Comparison of ENCODE assay signal across 21 cellular contexts in the genomic region with DNA sequence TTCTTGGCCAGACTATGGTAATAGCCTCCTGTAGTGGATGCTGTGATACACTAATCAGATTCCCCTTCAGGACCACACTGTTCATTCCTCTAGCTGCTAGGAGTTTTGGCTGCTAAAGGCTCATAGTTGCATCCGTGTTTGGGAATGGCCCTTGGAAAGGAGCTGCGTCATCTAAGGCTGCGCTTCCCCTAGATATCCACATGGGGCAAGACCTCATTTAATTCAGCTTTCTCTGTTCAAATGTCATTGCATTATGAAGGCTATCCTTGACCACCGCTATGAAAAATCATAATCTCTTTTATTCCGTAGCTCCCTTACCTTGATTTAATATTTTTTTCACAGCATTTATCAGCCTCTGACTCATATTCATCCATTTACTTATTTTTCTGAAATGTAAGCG.
A peak's percentile ranks its signal among the peaks of the same experiment; 100 is the strongest.
DNase-seq lines count a peak whose midpoint lies in the region; ATAC-seq, FAIRE-seq and TF ChIP-seq lines count a peak whose summit lies in the region.
"Had no signal": no experiment of that assay in that cellular context is flagged by ENCODE, and none has a peak within 500 bp of the region (broad histone marks: within the 10 kb centered on the region; RNA-seq: fewer than 3 reads in every experiment).

No MANE protein-coding gene starts in this region.

- TF ChIP-seq POLR2A in HCT116 (IDR thresholded peaks at IDR 0.05; ENCODE audit: borderline replicate concordance, extremely low read depth, insufficient read depth, insufficient read length) (no peak), endothelial cell of umbilical vein (IDR thresholded peaks at IDR 0.05; ENCODE audit: low read depth, low read length) (no peak), gastroesophageal sphincter (IDR thresholded peaks at IDR 0.05) (no peak)

- H4K20me1 ChIP-seq in HCT116 (ENCODE audit: insufficient read depth) (no peaks in the 10 kb centered on the region), endothelial cell of umbilical vein (replicated peaks; ENCODE audit: control insufficient read depth, extremely low read depth, insufficient read depth, low read length) (no peaks in the 10 kb centered on the region)

- RAD21 ChIA-PET in HCT116 (lab: Charles Lee; ENCODE audit: low non-redundant PET in 1 of 2, low total read pairs in 2 of 2, uncharacterized antibody in 2 of 2, unreplicated experiment in 2 of 2), result no interaction called here

- H3K27ac ChIP-seq in A673 (ENCODE audit: low read depth, low read length, poor library complexity, severe bottlenecking) (no peak overlapping the region), HCT116 (ENCODE audit: low read depth, low read length) (no peak overlapping the region), endothelial cell of umbilical vein (ENCODE audit: insufficient read depth, low read depth, low read length) (no peak overlapping the region), gastroesophageal sphincter (no peak overlapping the region)
- H3K27ac ChIP-seq: ascending aorta, RWPE1, vagina had no signal

- peak; percentile 63; the same call in 1 of the 2 replicates for ATAC-seq in HCT116
- no peak for ATAC-seq in GM21825 (IDR thresholded peaks at IDR 0.05; ENCODE audit: unreplicated experiment)
- ATAC-seq in gastroesophageal sphincter, result no peak
- ATAC-seq: effector memory CD8-positive, alpha-beta T cell; T-cell had no signal

- H3K9ac ChIP-seq in HCT116 (ENCODE audit: low read length), result no peak overlapping the region
- H3K9ac ChIP-seq in endothelial cell of umbilical vein (replicated peaks; ENCODE audit: extremely low read depth, insufficient read depth, low read length), result no peak overlapping the region

- H2AFZ ChIP-seq in HCT116 (ENCODE audit: low read depth, low read length, poor library complexity, severe bottlenecking) (no peak overlapping the region), endothelial cell of umbilical vein (ENCODE audit: low read depth, low read length) (no peak overlapping the region)

- DNase-seq in A673 (ENCODE audit: low spot score) (no peak), HCT116 (ENCODE audit: low read depth, low spot score) (no peak), RKO (ENCODE audit: low spot score) (peak; percentile 13), endothelial cell of umbilical vein (ENCODE audit: low read depth, low spot score) (no peak), NCI-H526 treated with DMSO at 0.1 percent for 48 hours (lab: John Stamatoyannopoulos, UW) (no peak), NOMO-1 treated with dmso at 0.1 percent for 144 hours (lab: John Stamatoyannopoulos, UW; ENCODE audit: unreplicated experiment) (no peak)
- DNase-seq: activated CD4-positive, alpha-beta T cell treated with anti-CD3 and anti-CD28 coated beads, Interleukin-2, amount 50 U/mL, for 48 hours; activated naive CD4-positive, alpha-beta T cell treated with anti-CD3 and anti-CD28 coated beads, Interleukin-2, amount 50 U/mL, for 16 hours; activated T-cell treated with anti-CD3 and anti-CD28 coated beads, Interleukin-2, amount 50 U/mL, for 24 hours; DMS 273 treated with DMSO at 0.1 percent for 48 hours; effector memory CD8-positive, alpha-beta T cell; NCI-H1417 treated with DMSO at 0.1 percent for 48 hours; occipital lobe; T-cell had no signal

- CTCF ChIA-PET in A673 (lab: Charles Lee) (no interaction called here), HCT116 (lab: Charles Lee) (no interaction called here), endothelial cell of umbilical vein (lab: Charles Lee) (interaction anchor here (1.1 to 2.5 kb wide), 2 partner anchors 14 to 264 kb away, joined by 3 to 5 read pairs; no protein-coding TSS in a partner anchor)

- no peak for TF ChIP-seq RAD21 in HCT116 (IDR thresholded peaks at IDR 0.05; ENCODE audit: low read depth)

- H3K27me3 ChIP-seq in A673 (replicated peaks; ENCODE audit: insufficient read depth, low read depth, low read length, poor library complexity) (no peaks in the 10 kb centered on the region), HCT116 (ENCODE audit: insufficient read depth, low read length) (peaks cover 20% of the 10 kb centered on the region; the same call in 1 of the 2 replicates), endothelial cell of umbilical vein (ENCODE audit: control insufficient read depth in 2 of 2, insufficient read depth in 2 of 2, low read length in 2 of 2) (peaks cover 0 to 2% of the 10 kb centered on the region in 2 experiments), gastroesophageal sphincter (no peaks in the 10 kb centered on the region)
- H3K27me3 ChIP-seq: ascending aorta, vagina had no signal

- peak; percentile 8 for FAIRE-seq in endothelial cell of umbilical vein (lab: Jason Lieb, UNC)
- FAIRE-seq: islet of Langerhans had no signal

- no peak overlapping the region for H3K4me2 ChIP-seq in HCT116 (ENCODE audit: low read length)
- H3K4me2 ChIP-seq in endothelial cell of umbilical vein (ENCODE audit: insufficient read depth, low read length), result no peak overlapping the region

- H3K9me1 ChIP-seq in endothelial cell of umbilical vein (replicated peaks; ENCODE audit: control insufficient read depth, extremely low read depth, insufficient read depth, low read length), result no peaks in the 10 kb centered on the region

- TF ChIP-seq CTCF in A673 (conservative IDR thresholded peaks at IDR 0.05; ENCODE audit: low read depth, low read length), result 0 out of 2 replicates have a peak, but pooled peaks have one; percentile 23
- peak in 2 of 3 experiments; percentile 23 to 27; a peak in 3 of 6 replicates for TF ChIP-seq CTCF in HCT116 (IDR thresholded peaks at IDR 0.05 in 2 of 3, conservative IDR thresholded peaks at IDR 0.05 in 1 of 3; ENCODE audit: borderline replicate concordance in 1 of 3, insufficient read depth in 1 of 3, low read depth in 2 of 3, low read length in 2 of 3)
- TF ChIP-seq CTCF in endothelial cell of umbilical vein (IDR thresholded peaks at IDR 0.05; ENCODE audit: extremely low read depth in 1 of 2, insufficient read depth in 1 of 2, low read depth in 1 of 2, low read length in 2 of 2), result no peak
- TF ChIP-seq CTCF in gastroesophageal sphincter (IDR thresholded peaks at IDR 0.05), result no peak

- no peaks in the 10 kb centered on the region for H3K36me3 ChIP-seq in A673 (ENCODE audit: insufficient read depth, low read length, poor library complexity, severe bottlenecking)
- no peaks in the 10 kb centered on the region for H3K36me3 ChIP-seq in HCT116 (ENCODE audit: control insufficient read depth in 1 of 2, insufficient read depth in 2 of 2, low read length in 2 of 2)
- no peaks in the 10 kb centered on the region for H3K36me3 ChIP-seq in endothelial cell of umbilical vein (ENCODE audit: control insufficient read depth in 2 of 2, extremely low read depth in 1 of 2, insufficient read depth in 2 of 2, low read length in 2 of 2)
- H3K36me3 ChIP-seq in gastroesophageal sphincter, result no peaks in the 10 kb centered on the region
- H3K36me3 ChIP-seq: ascending aorta, vagina had no signal

- TF ChIP-seq EP300 in gastroesophageal sphincter (IDR thresholded peaks at IDR 0.05), result no peak

- POLR2A ChIA-PET in A673 (lab: Charles Lee; ENCODE audit: low non-redundant PET) (interaction anchor here (0.6 kb wide), 1 partner anchor 1331 kb away, joined by 3 read pairs; no protein-coding TSS in a partner anchor), HCT116 (lab: Charles Lee) (no interaction called here), endothelial cell of umbilical vein (lab: Charles Lee) (no interaction called here)

- H3K79me2 ChIP-seq in HCT116 (ENCODE audit: insufficient read depth, low read length) (no peaks in the 10 kb centered on the region), endothelial cell of umbilical vein (ENCODE audit: control insufficient read depth, insufficient read depth, low read length) (no peaks in the 10 kb centered on the region)

- intact Hi-C loops in A673 (cut with micrococcal nuclease; ENCODE audit: unreplicated experiment) (no loop called here), HCT116 (cut with micrococcal nuclease) (no loop called here), endothelial cell of umbilical vein (cut with micrococcal nuclease) (no loop called here)

- H3K9me3 ChIP-seq in A673 (ENCODE audit: low read depth, low read length, poor library complexity, severe bottlenecking) (no peaks in the 10 kb centered on the region), HCT116 (ENCODE audit: control insufficient read depth in 1 of 2, insufficient read depth in 1 of 2, low read depth in 1 of 2, low read length in 2 of 2) (no peaks in the 10 kb centered on the region), endothelial cell of umbilical vein (replicated peaks; ENCODE audit: control insufficient read depth, insufficient read depth, low read length) (no peaks in the 10 kb centered on the region), gastroesophageal sphincter (no peaks in the 10 kb centered on the region)
- H3K9me3 ChIP-seq: ascending aorta, vagina had no signal

- BruUV-seq in A673 (replicated peaks; lab: Mats Ljungman, UMichigan) (no TSS peak), HCT116 (replicated peaks; lab: Mats Ljungman, UMichigan) (no TSS peak), endothelial cell of umbilical vein (replicated peaks; lab: Mats Ljungman, UMichigan) (no TSS peak)

- H3K4me3 ChIP-seq in A673 (ENCODE audit: low read depth, low read length, poor library complexity, severe bottlenecking) (no peak overlapping the region), HCT116 (replicated peaks in 1 of 2; ENCODE audit: low read depth in 1 of 2, low read length in 2 of 2) (no peak overlapping the region), endothelial cell of umbilical vein (replicated peaks in 1 of 3; ENCODE audit: insufficient read depth in 1 of 3, low read depth in 1 of 3, low read length in 3 of 3) (no peak overlapping the region), gastroesophageal sphincter (no peak overlapping the region)
- H3K4me3 ChIP-seq: ascending aorta, lung, vagina had no signal

- H3K4me1 ChIP-seq in A673 (ENCODE audit: insufficient read depth, low read length, poor library complexity, severe bottlenecking), result no peaks in the 10 kb centered on the region
- H3K4me1 ChIP-seq in HCT116 (ENCODE audit: control insufficient read depth in 1 of 2, insufficient read depth in 2 of 2, low read length in 2 of 2), result no peaks in the 10 kb centered on the region
- no peaks in the 10 kb centered on the region for H3K4me1 ChIP-seq in endothelial cell of umbilical vein (ENCODE audit: control insufficient read depth, extremely low read depth, insufficient read depth, low read length)
- H3K4me1 ChIP-seq in gastroesophageal sphincter, result no peaks in the 10 kb centered on the region
- H3K4me1 ChIP-seq: ascending aorta, vagina had no signal

- WGBS in gastroesophageal sphincter (ENCODE audit: low coverage in 1 of 2), 2 donors, result 87% methylated on average over 3 to 6 of the region's 6 CpGs

- dilution Hi-C loops in endothelial cell of umbilical vein (cut with MboI; ENCODE audit: extremely low pct_ligation_motif_present, low sequenced_read_pairs), result no loop called here

- no peaks in the 10 kb centered on the region for H3K9me2 ChIP-seq in HCT116 (ENCODE audit: insufficient read depth)

TF ChIP-seq in HCT116, 20 proteins besides CTCF, POLR2A, EP300 and RAD21 (continues in another document):
- no peak for TF ChIP-seq MAX (IDR thresholded peaks at IDR 0.05)

TF ChIP-seq in endothelial cell of umbilical vein, 7 proteins besides CTCF, POLR2A, EP300 and RAD21:
- TF ChIP-seq MAX (IDR thresholded peaks at IDR 0.05; ENCODE audit: insufficient read depth, insufficient read length) (no peak), FOS (IDR thresholded peaks at IDR 0.05; ENCODE audit: borderline replicate concordance, insufficient read depth, low read length) (no peak)

Comparison
In these comparisons a context has a peak if more than half of its experiments do, and no peak if none do; other contexts are left out.
1. CTCF ChIP-seq: peak in A673 (single experiment) and HCT116 (2 of 3); none in endothelial cell of umbilical vein (0 of 2) and gastroesophageal sphincter (0 of 4).